Comparison of ENCODE assay signal across 11 cellular contexts in genomic region chr6:42292002-42292735, GRCh38.
DNase-seq lines count a peak whose midpoint lies in the region; ATAC-seq and TF ChIP-seq lines count a peak whose summit lies in the region.
"Had no signal": no experiment of that assay in that cellular context is flagged by ENCODE, and none has a peak within 500 bp of the region (broad histone marks: within the 10 kb centered on the region; RNA-seq: fewer than 3 reads in every experiment).

No MANE protein-coding gene starts in this region.

- H3K27me3 Mint-ChIP-seq in activated T-cell treated with anti-CD3 and anti-CD28 coated beads, Interleukin-2, amount 50 U/mL, for 24 hours: no peaks in the 10 kb centered on the region
- H3K27me3 Mint-ChIP-seq: B cell had no signal

- DNase-seq in activated T-cell treated with anti-CD3 and anti-CD28 coated beads, Interleukin-2, amount 50 U/mL, for 24 hours: no peak
- DNase-seq in activated T-cell treated with anti-CD3 and anti-CD28 coated beads for 4 hours (no peak), RWPE1 (ENCODE audit: low spot score) (peak; percentile 76), epithelial cell of esophagus (ENCODE audit: low read depth) (peak; percentile 94), retinal pigment epithelial cell (ENCODE audit: low read depth) (peak; percentile 37), anterior cingulate cortex (lab: John Stamatoyannopoulos, UW) (no peak)
- DNase-seq: left cardiac atrium, NCI-H2171 had no signal

- peaks cover 4% of the 10 kb centered on the region for H3K9me3 Mint-ChIP-seq in activated T-cell treated with anti-CD3 and anti-CD28 coated beads, Interleukin-2, amount 50 U/mL, for 24 hours

- H3K4me3 Mint-ChIP-seq in activated T-cell treated with anti-CD3 and anti-CD28 coated beads, Interleukin-2, amount 50 U/mL, for 24 hours: no peak overlapping the region
- H3K4me3 Mint-ChIP-seq: B cell had no signal

- no peak overlapping the region for H3K4me3 ChIP-seq in epithelial cell of esophagus (ENCODE audit: low read length)
- no peak overlapping the region for H3K4me3 ChIP-seq in retinal pigment epithelial cell (ENCODE audit: low read length)

- CTCF ChIA-PET in RWPE1 (lab: Yijun Ruan, JAX): interaction anchor here (0.6 kb wide), 1 partner anchor 271 kb away, joined by 3 read pairs; no protein-coding TSS in a partner anchor

- peak overlapping the region; percentile 76 for H3K27ac ChIP-seq in RWPE1

- TF ChIP-seq CTCF in RWPE1 (conservative IDR thresholded peaks at IDR 0.05; ENCODE audit: low read depth): no peak
- TF ChIP-seq CTCF in epithelial cell of esophagus (IDR thresholded peaks at IDR 0.05; ENCODE audit: insufficient read depth, low read depth, low read length, missing control alignments): no peak
- no peak for TF ChIP-seq CTCF in retinal pigment epithelial cell (conservative IDR thresholded peaks at IDR 0.05; ENCODE audit: low read depth, low read length)

- ATAC-seq in GM21786 (IDR thresholded peaks at IDR 0.05; ENCODE audit: unreplicated experiment): no peak
- no peak for ATAC-seq in GM21737 (IDR thresholded peaks at IDR 0.05; ENCODE audit: unreplicated experiment)
- ATAC-seq: left cardiac atrium had no signal

- peaks cover 67% of the 10 kb centered on the region for H3K4me1 Mint-ChIP-seq in activated T-cell treated with anti-CD3 and anti-CD28 coated beads, Interleukin-2, amount 50 U/mL, for 24 hours (ENCODE audit: low read depth)
- H3K4me1 Mint-ChIP-seq: B cell had no signal

- H3K36me3 Mint-ChIP-seq in activated T-cell treated with anti-CD3 and anti-CD28 coated beads, Interleukin-2, amount 50 U/mL, for 24 hours (ENCODE audit: low read depth): peaks cover 40% of the 10 kb centered on the region

- H3K27ac Mint-ChIP-seq in activated T-cell treated with anti-CD3 and anti-CD28 coated beads, Interleukin-2, amount 50 U/mL, for 24 hours: peak overlapping the region; percentile 65
- H3K27ac Mint-ChIP-seq: B cell had no signal

- POLR2A ChIA-PET in RWPE1 (lab: Yijun Ruan, JAX; ENCODE audit: low non-redundant PET): no interaction called here

Comparison
In these comparisons a context has a peak if more than half of its experiments do, and no peak if none do; other contexts are left out.
1. DNase-seq: peak in RWPE1 (single experiment), epithelial cell of esophagus (single experiment) and retinal pigment epithelial cell (single experiment); none in activated T-cell treated with anti-CD3 and anti-CD28 coated beads, Interleukin-2, amount 50 U/mL, for 24 hours (single experiment), activated T-cell treated with anti-CD3 and anti-CD28 coated beads for 4 hours (single experiment) and anterior cingulate cortex (0 of 58).